ENCODE assay signal across 8 cellular contexts in genomic region chr5:41903382-41903891, GRCh38. TPM values are rescaled to one million over a fixed set of nuclear protein-coding genes. Genes with fewer than 3 reads are reported as not detected.
DNase-seq lines count a peak whose midpoint lies in the region; TF ChIP-seq lines count a peak whose summit lies in the region.

No MANE protein-coding gene starts in this region.

- H3K4me3 ChIP-seq in OCI-LY3 (ENCODE audit: low read length) (peak overlapping the region; percentile 86), endocrine pancreas (ENCODE audit: control insufficient read depth, insufficient read depth, low read length) (peak overlapping the region; percentile 76), ovary (peak overlapping the region; percentile 35)

- CTCF ChIA-PET in Calu3 (lab: Charles Lee): interaction anchor here (0.9 to 1.6 kb wide), 5 partner anchors 22 to 1005 kb away, joined by 3 to 12 read pairs (median 4); partner anchors contain the start of gene FBXO4

- no peak for TF ChIP-seq EP300 in ovary (IDR thresholded peaks at IDR 0.05)

- H3K9ac ChIP-seq in OCI-LY3 (ENCODE audit: low read length): peak overlapping the region; percentile 55
- peak overlapping the region; percentile 55 for H3K9ac ChIP-seq in endocrine pancreas (ENCODE audit: control insufficient read depth, insufficient read depth, low read length)

- peak overlapping the region; percentile 99 for H3K27ac Mint-ChIP-seq in Calu3 (ENCODE audit: unreplicated experiment)

- H3K27ac ChIP-seq in OCI-LY3 (ENCODE audit: low read length): no peak overlapping the region
- peak overlapping the region; percentile 84 to 94 for H3K27ac ChIP-seq in ovary

- TF ChIP-seq CTCF in Calu3 (IDR thresholded peaks at IDR 0.05; ENCODE audit: unreplicated experiment) (no peak), OCI-LY3 (IDR thresholded peaks at IDR 0.05; ENCODE audit: low read depth, low read length) (no peak), ovary (IDR thresholded peaks at IDR 0.05) (no peak)

- no peak for TF ChIP-seq POLR2A in ovary (IDR thresholded peaks at IDR 0.05)

- peaks cover 31% of the 10 kb centered on the region for H3K36me3 Mint-ChIP-seq in Calu3 (ENCODE audit: insufficient read depth, unreplicated experiment)

- H3K36me3 ChIP-seq in OCI-LY3 (replicated peaks; ENCODE audit: low read depth, low read length): no peaks in the 10 kb centered on the region
- H3K36me3 ChIP-seq in endocrine pancreas (ENCODE audit: control insufficient read depth, insufficient read depth, low read length): no peaks in the 10 kb centered on the region
- no peaks in the 10 kb centered on the region for H3K36me3 ChIP-seq in ovary

- DNase-seq in Calu3 (no peak), ovary (no peak), superior temporal gyrus (ENCODE audit: extremely low spot score) (no peak), posterior cingulate gyrus (no peak), NCI-H1417 treated with DMSO at 0.1 percent for 48 hours (lab: John Stamatoyannopoulos, UW) (no peak)
- no peak for DNase-seq in activated CD4-positive, alpha-beta T cell treated with anti-CD3 and anti-CD28 coated beads, Interleukin-2, amount 50 U/mL, for 1 hour

- peak overlapping the region; percentile 90 for H3K4me2 ChIP-seq in OCI-LY3 (ENCODE audit: low read length)

- H3K4me1 ChIP-seq in OCI-LY3 (ENCODE audit: low read length) (peaks cover 11% of the 10 kb centered on the region), endocrine pancreas (ENCODE audit: control insufficient read depth, insufficient read depth, low read length) (peaks cover 16% of the 10 kb centered on the region), ovary (ENCODE audit: insufficient read depth) (peaks cover 2% of the 10 kb centered on the region)

- peak overlapping the region; percentile 30; the same call in 1 of the 2 replicates for H2AFZ ChIP-seq in OCI-LY3 (ENCODE audit: low read depth, low read length)

- peaks cover 20% of the 10 kb centered on the region for H3K4me1 Mint-ChIP-seq in Calu3 (ENCODE audit: low read depth, unreplicated experiment)

- H3K9me3 Mint-ChIP-seq in Calu3 (ENCODE audit: low read depth, unreplicated experiment): no peaks in the 10 kb centered on the region

- WGBS in ovary, 3 donors: 28 to 31% (median 29%) methylated on average over 8 of the region's 8 CpGs

- H3K27me3 Mint-ChIP-seq in Calu3 (ENCODE audit: unreplicated experiment): no peaks in the 10 kb centered on the region

- TSS peak; percentile 99 for BruUV-seq in Calu3 (replicated peaks; lab: Mats Ljungman, UMichigan)

- no peaks in the 10 kb centered on the region for H3K27me3 ChIP-seq in OCI-LY3 (ENCODE audit: low read depth, low read length)
- no peaks in the 10 kb centered on the region for H3K27me3 ChIP-seq in endocrine pancreas (ENCODE audit: control insufficient read depth, insufficient read depth, low read length)
- no peaks in the 10 kb centered on the region for H3K27me3 ChIP-seq in ovary

- H4K20me1 ChIP-seq in OCI-LY3 (ENCODE audit: insufficient read depth, low read length): no peaks in the 10 kb centered on the region

- H3K9me3 ChIP-seq in OCI-LY3 (ENCODE audit: insufficient read depth, low read length) (no peaks in the 10 kb centered on the region), endocrine pancreas (ENCODE audit: control insufficient read depth, low read length) (no peaks in the 10 kb centered on the region), ovary (no peaks in the 10 kb centered on the region)

- peaks cover 28% of the 10 kb centered on the region for H3K79me2 ChIP-seq in OCI-LY3 (ENCODE audit: low read length)

- H3K4me3 Mint-ChIP-seq in Calu3 (ENCODE audit: low read depth, unreplicated experiment): peak overlapping the region; percentile 88

- intact Hi-C loops in Calu3 (cut with micrococcal nuclease; ENCODE audit: unreplicated experiment) (no loop called here), ovary (cut with DNase I) (no loop called here), posterior cingulate gyrus (cut with DNase I) (no loop called here)

RNA-seq across cellular contexts. Expression of gene RIMOC1, which starts 0.7 kb away (rescaled TPM):
- 27.6 and 28.5 TPM in 2 replicates for total RNA-seq in Calu3 (2022)
- total RNA-seq in ovary: 10 to 100 TPM; 12.2 to 35.7 (median 25.9) TPM
- polyA plus RNA-seq in ovary: 10 to 100 TPM; 10.7 to 17.6 TPM

RNA-seq across cellular contexts. Expression of gene FBXO4, which starts 21.6 kb away (rescaled TPM):
- 5.4 and 8.9 TPM in 2 replicates for total RNA-seq in Calu3 (2022)
- total RNA-seq in ovary: 10 to 100 TPM in 2 of 7 donors, 1 to 10 TPM in 5; 7.4 to 16.3 (median 8.7) TPM
- 1 to 10 TPM; 8.5 to 9.3 TPM for polyA plus RNA-seq in ovary

RNA-seq across cellular contexts. Expression of gene OXCT1, which starts 33.2 kb away (rescaled TPM):
- total RNA-seq in Calu3 (2022): 13.2 and 14.2 TPM in 2 replicates
- 10 to 100 TPM in 6 of 7 donors, 1 to 10 TPM in 1; 9.0 to 20.9 (median 15.4) TPM for total RNA-seq in ovary
- polyA plus RNA-seq in ovary: 10 to 100 TPM; 15.0 to 29.8 TPM

Comparison
In these comparisons a context has a peak if more than half of its experiments do, and no peak if none do; other contexts are left out.
1. H3K4me3 ChIP-seq: peak in every context shown above with its lines; median percentile 86 in OCI-LY3; 76 in endocrine pancreas; 35 in ovary.